In genomic region chr3:65400893-65401292, GRCh38 we compare ENCODE assay signal across 18 cellular contexts.
"Had no signal": no experiment of that assay in that cellular context is flagged by ENCODE, and none has a peak within 500 bp of the region (broad histone marks: within the 10 kb centered on the region; RNA-seq: fewer than 3 reads in every experiment).

No MANE protein-coding gene starts in this region.

- H3K4me3 ChIP-seq: colonic mucosa, gastroesophageal sphincter, smooth muscle cell had no signal

- H3K27me3 ChIP-seq: colonic mucosa, gastroesophageal sphincter, neutrophil, tibial nerve had no signal

- H3K36me3 ChIP-seq: colonic mucosa, gastroesophageal sphincter, neutrophil, tibial nerve, WERI-Rb-1 had no signal

- H3K9me3 ChIP-seq: colonic mucosa, gastroesophageal sphincter, neutrophil, SK-N-SH, tibial nerve had no signal

- ATAC-seq: activated CD8-positive, alpha-beta T cell treated with anti-CD3 and anti-CD28 coated beads, Interleukin-2, amount 10 ng/mL, durations not matched to agents 7 days and 5 days; activated naive CD8-positive, alpha-beta T cell treated with anti-CD3 and anti-CD28 coated beads, Interleukin-2, amount 50 U/mL, for 24 hours; gastroesophageal sphincter; left lobe of liver; stimulated activated effector memory CD8-positive, alpha-beta T cell treated with anti-CD3 and anti-CD28 coated beads, Interleukin-12 subunit alpha, Interleukin-12 subunit beta, amount 100 ng/mL, for 72 hours had no signal

- FAIRE-seq: astrocyte had no signal

- DNase-seq: activated CD4-positive, alpha-beta T cell treated with anti-CD3 and anti-CD28 coated beads for 48 hours; activated CD8-positive, alpha-beta memory T cell treated with anti-CD3 and anti-CD28 coated beads, Interleukin-2, amount 50 U/mL, for 48 hours; activated CD8-positive, alpha-beta T cell treated with anti-CD3 and anti-CD28 coated beads, Interleukin-2, amount 10 ng/mL, durations not matched to agents 7 days and 5 days; activated naive CD4-positive, alpha-beta T cell treated with Interleukin-2 at 50 U/mL for 16 hours; activated naive CD8-positive, alpha-beta T cell treated with anti-CD3 and anti-CD28 coated beads, Interleukin-2, amount 50 U/mL, for 24 hours; colonic mucosa; effector memory CD4-positive, alpha-beta T cell; SK-N-SH; T-helper 1 cell; WERI-Rb-1 had no signal

- H3K4me1 ChIP-seq: colonic mucosa, gastroesophageal sphincter had no signal

- H3K4me2 ChIP-seq: SK-N-SH, smooth muscle cell had no signal

- H3K27ac ChIP-seq: colonic mucosa, epithelial cell of prostate, gastroesophageal sphincter, neutrophil, WERI-Rb-1 had no signal

- H3K9ac ChIP-seq: SK-N-SH had no signal
